ENCODE assay signal across 9 cellular contexts in genomic region chr16:2152695-2153506, GRCh38. TPM values are rescaled to one million over a fixed set of nuclear protein-coding genes. Genes with fewer than 3 reads are reported as not detected.
A peak's percentile ranks its signal among the peaks of the same experiment; 100 is the strongest.
DNase-seq lines count a peak whose midpoint lies in the region; ATAC-seq and TF ChIP-seq lines count a peak whose summit lies in the region.
"Had no signal": no experiment of that assay in that cellular context is flagged by ENCODE, and none has a peak within 500 bp of the region (broad histone marks: within the 10 kb centered on the region; RNA-seq: fewer than 3 reads in every experiment).

No MANE protein-coding gene starts in this region.

- H3K27ac ChIP-seq in RWPE1 (peak overlapping the region; percentile 100), coronary artery (peak overlapping the region; percentile 61 to 69)
- H3K27ac ChIP-seq: neutrophil had no signal

- POLR2A ChIA-PET in activated CD4-positive, alpha-beta T cell treated with anti-CD3 and anti-CD28 coated beads, Interleukin-2, amount 10 ng/mL, durations not matched to agents 7 days and 5 days (lab: Charles Lee), result interaction anchor here (1.0 kb wide), 1 partner anchor 159 kb away, joined by 3 read pairs; no protein-coding TSS in a partner anchor
- POLR2A ChIA-PET in RWPE1 (lab: Yijun Ruan, JAX; ENCODE audit: low non-redundant PET), result interaction anchor here (0.7 kb wide), 1 partner anchor 9 kb away, joined by 3 read pairs; no protein-coding TSS in a partner anchor

- peaks cover 23% of the 10 kb centered on the region for H3K36me3 Mint-ChIP-seq in activated CD4-positive, alpha-beta T cell treated with anti-CD3 and anti-CD28 coated beads, Interleukin-2, amount 10 ng/mL, durations not matched to agents 7 days and 5 days (ENCODE audit: low read depth)
- peaks cover 6% of the 10 kb centered on the region for H3K36me3 Mint-ChIP-seq in nephron progenitor cell (ENCODE audit: low read depth)

- H3K27ac Mint-ChIP-seq in activated CD4-positive, alpha-beta T cell treated with anti-CD3 and anti-CD28 coated beads, Interleukin-2, amount 10 ng/mL, durations not matched to agents 7 days and 5 days, result peak overlapping the region; percentile 76
- H3K27ac Mint-ChIP-seq in nephron progenitor cell, result no peak overlapping the region

- H3K27me3 Mint-ChIP-seq in activated CD4-positive, alpha-beta T cell treated with anti-CD3 and anti-CD28 coated beads, Interleukin-2, amount 10 ng/mL, durations not matched to agents 7 days and 5 days, result no peaks in the 10 kb centered on the region
- H3K27me3 Mint-ChIP-seq in nephron progenitor cell (ENCODE audit: low read depth, poor library complexity), result peaks cover 6% of the 10 kb centered on the region

- CTCF ChIA-PET in activated CD4-positive, alpha-beta T cell treated with anti-CD3 and anti-CD28 coated beads, Interleukin-2, amount 10 ng/mL, durations not matched to agents 7 days and 5 days (lab: Charles Lee), result interaction anchor here (0.7 to 4.3 kb wide), 9 partner anchors 9 to 149 kb away, joined by 3 to 36 read pairs (median 4); partner anchors contain the start of gene NPW
- CTCF ChIA-PET in RWPE1 (lab: Yijun Ruan, JAX), result interaction anchor here (0.7 to 1.4 kb wide), 6 partner anchors 9 to 149 kb away, joined by 3 to 5 read pairs (median 4); partner anchors contain the start of gene NHERF2

- no peak for ATAC-seq in HG03432 (IDR thresholded peaks at IDR 0.05; ENCODE audit: unreplicated experiment)

- no peaks in the 10 kb centered on the region for H3K9me3 Mint-ChIP-seq in activated CD4-positive, alpha-beta T cell treated with anti-CD3 and anti-CD28 coated beads, Interleukin-2, amount 10 ng/mL, durations not matched to agents 7 days and 5 days
- H3K9me3 Mint-ChIP-seq in nephron progenitor cell, result no peaks in the 10 kb centered on the region

- TF ChIP-seq CTCF in RWPE1 (conservative IDR thresholded peaks at IDR 0.05; ENCODE audit: low read depth), result no peak; the same call in 1 of the 2 replicates
- TF ChIP-seq CTCF in coronary artery (IDR thresholded peaks at IDR 0.05), result no peak
- no peak for TF ChIP-seq CTCF in nephron progenitor cell (IDR thresholded peaks at IDR 0.05)

- H3K4me3 ChIP-seq in coronary artery, result peak overlapping the region; percentile 87

- peak overlapping the region; percentile 92 for H3K4me3 Mint-ChIP-seq in activated CD4-positive, alpha-beta T cell treated with anti-CD3 and anti-CD28 coated beads, Interleukin-2, amount 10 ng/mL, durations not matched to agents 7 days and 5 days
- H3K4me3 Mint-ChIP-seq in nephron progenitor cell, result peak overlapping the region; percentile 93

- no peak for DNase-seq in activated CD4-positive, alpha-beta T cell treated with anti-CD3 and anti-CD28 coated beads, Interleukin-2, amount 10 ng/mL, durations not matched to agents 7 days and 5 days
- DNase-seq in activated CD4-positive, alpha-beta T cell treated with anti-CD3 and anti-CD28 coated beads for 1 hour, result no peak
- DNase-seq in RWPE1 (ENCODE audit: low spot score) (no peak), coronary artery (ENCODE audit: low spot score) (no peak), nephron progenitor cell (no peak), kidney glomerular epithelial cell (lab: John Stamatoyannopoulos, UW) (no peak), mucosa of gallbladder (ENCODE audit: low spot score) (no peak)

- peaks cover 43% of the 10 kb centered on the region for H3K4me1 Mint-ChIP-seq in activated CD4-positive, alpha-beta T cell treated with anti-CD3 and anti-CD28 coated beads, Interleukin-2, amount 10 ng/mL, durations not matched to agents 7 days and 5 days
- peaks cover 74% of the 10 kb centered on the region for H3K4me1 Mint-ChIP-seq in nephron progenitor cell

RNA-seq across cellular contexts. Expression of gene TRAF7, which starts 2.7 kb away (rescaled TPM):
- total RNA-seq in activated CD4-positive, alpha-beta T cell treated with anti-CD3 and anti-CD28 coated beads, Interleukin-2, amount 10 ng/mL, durations not matched to agents 7 days and 5 days, result 10 to 100 TPM; 55.6 to 59.7 TPM
- total RNA-seq in mucosa of gallbladder, result 100 TPM

RNA-seq across cellular contexts. Expression of gene RAB26, which starts 4.5 kb away (rescaled TPM):
- under 1 TPM; 0.20 to 0.42 TPM for total RNA-seq in activated CD4-positive, alpha-beta T cell treated with anti-CD3 and anti-CD28 coated beads, Interleukin-2, amount 10 ng/mL, durations not matched to agents 7 days and 5 days
- 7.7 TPM for total RNA-seq in mucosa of gallbladder

RNA-seq across cellular contexts. Expression of gene PKD1, which starts 17.2 kb away (rescaled TPM):
- 10 to 100 TPM; 72.9 to 77.2 TPM for total RNA-seq in activated CD4-positive, alpha-beta T cell treated with anti-CD3 and anti-CD28 coated beads, Interleukin-2, amount 10 ng/mL, durations not matched to agents 7 days and 5 days
- total RNA-seq in mucosa of gallbladder, result 154 TPM

RNA-seq across cellular contexts. Expression of gene CASKIN1, which starts 43.5 kb away (rescaled TPM):
- under 1 TPM; 0.07 to 0.19 TPM for total RNA-seq in activated CD4-positive, alpha-beta T cell treated with anti-CD3 and anti-CD28 coated beads, Interleukin-2, amount 10 ng/mL, durations not matched to agents 7 days and 5 days
- 0.58 TPM for total RNA-seq in mucosa of gallbladder

RNA-seq across cellular contexts. Expression of gene MLST8, which starts 52.4 kb away (rescaled TPM):
- 10 to 100 TPM; 35.9 to 36.4 TPM for total RNA-seq in activated CD4-positive, alpha-beta T cell treated with anti-CD3 and anti-CD28 coated beads, Interleukin-2, amount 10 ng/mL, durations not matched to agents 7 days and 5 days
- total RNA-seq in mucosa of gallbladder, result 31.2 TPM
